Comparison of ENCODE assay signal across 14 cellular contexts in the genomic region with DNA sequence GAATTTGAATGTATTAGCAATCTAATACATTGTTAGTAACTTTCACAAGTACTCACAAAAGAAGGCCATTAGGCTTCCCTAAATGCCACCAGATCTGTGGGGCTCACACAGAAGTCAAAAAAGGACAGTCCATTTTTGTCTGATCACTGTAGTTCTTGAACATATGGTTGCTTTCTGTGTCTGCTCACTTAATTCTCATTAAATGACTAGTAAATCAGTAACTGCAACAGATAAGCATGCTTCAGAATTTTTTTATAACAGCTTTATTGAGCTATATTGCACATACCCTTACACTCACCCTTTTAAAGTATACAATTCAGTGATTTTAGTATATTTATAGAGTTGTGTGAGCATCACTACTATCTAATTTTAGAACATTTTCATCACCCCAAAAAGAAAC.
DNase-seq lines count a peak whose midpoint lies in the region; ATAC-seq, FAIRE-seq and TF ChIP-seq lines count a peak whose summit lies in the region.
"Had no signal": no experiment of that assay in that cellular context is flagged by ENCODE, and none has a peak within 500 bp of the region (broad histone marks: within the 10 kb centered on the region; RNA-seq: fewer than 3 reads in every experiment).

No MANE protein-coding gene starts in this region.

- POLR2A ChIA-PET in A549 (lab: Yijun Ruan, JAX), result interaction anchor here (0.9 kb wide), 1 partner anchor 193 kb away, joined by 3 read pairs; a partner anchor contains a TSS
- POLR2A ChIA-PET in activated CD4-positive, alpha-beta T cell treated with anti-CD3 and anti-CD28 coated beads for 36 hours (lab: Charles Lee), result no interaction called here

- H3K36me3 ChIP-seq in HUES64 (ENCODE audit: insufficient read depth, low read length) (no peaks in the 10 kb centered on the region), astrocyte (ENCODE audit: insufficient read depth, low read length) (no peaks in the 10 kb centered on the region)
- H3K36me3 ChIP-seq: upper lobe of left lung had no signal

- FAIRE-seq in A549 (lab: Jason Lieb, UNC), result no peak
- no peak for FAIRE-seq in astrocyte (lab: Jason Lieb, UNC)
- FAIRE-seq in GM12891 (lab: Jason Lieb, UNC), result no peak
- FAIRE-seq: A204.1 had no signal

- peaks cover 93% of the 10 kb centered on the region for H3K4me1 ChIP-seq in A549
- peaks cover 64% of the 10 kb centered on the region for H3K4me1 ChIP-seq in HUES64 (ENCODE audit: insufficient read depth, low read length)
- H3K4me1 ChIP-seq in astrocyte (ENCODE audit: insufficient read depth, low read length), result peaks cover 40% of the 10 kb centered on the region
- H3K4me1 ChIP-seq: upper lobe of left lung had no signal

- H3K4me1 Mint-ChIP-seq in astrocyte (ENCODE audit: low read depth, unreplicated experiment), result peaks cover 43% of the 10 kb centered on the region
- no peaks in the 10 kb centered on the region for H3K4me1 Mint-ChIP-seq in activated CD4-positive, alpha-beta T cell treated with anti-CD3 and anti-CD28 coated beads for 36 hours

- H3K27me3 ChIP-seq in HUES64 (ENCODE audit: insufficient read depth, low read length) (no peaks in the 10 kb centered on the region), astrocyte (ENCODE audit: insufficient read depth, low read length) (no peaks in the 10 kb centered on the region)
- H3K27me3 ChIP-seq: upper lobe of left lung had no signal

- TF ChIP-seq POLR2A in A549 (IDR thresholded peaks at IDR 0.05; ENCODE audit: low read length), result no peak
- TF ChIP-seq POLR2A in GM12891 (IDR thresholded peaks at IDR 0.05; ENCODE audit: low read depth, low read length), result no peak

- no peaks in the 10 kb centered on the region for H3K36me3 Mint-ChIP-seq in astrocyte (ENCODE audit: low read depth, unreplicated experiment)
- H3K36me3 Mint-ChIP-seq in activated CD4-positive, alpha-beta T cell treated with anti-CD3 and anti-CD28 coated beads for 36 hours (ENCODE audit: low read depth), result no peaks in the 10 kb centered on the region

- CTCF ChIA-PET in A549 (lab: Yijun Ruan, JAX), result interaction anchor here (0.9 to 3.4 kb wide), 4 partner anchors 9 to 117 kb away, joined by 3 to 10 read pairs (median 4); a partner anchor contains a TSS
- CTCF ChIA-PET in activated CD4-positive, alpha-beta T cell treated with anti-CD3 and anti-CD28 coated beads for 36 hours (lab: Charles Lee), result interaction anchor here (1.2 kb wide), 1 partner anchor 17 kb away, joined by 3 read pairs; no protein-coding TSS in a partner anchor

- TF ChIP-seq CTCF in A549 (IDR thresholded peaks at IDR 0.05) (no peak), astrocyte (IDR thresholded peaks at IDR 0.05; ENCODE audit: insufficient read depth, low read depth, low read length) (no peak)

- H3K79me2 ChIP-seq in astrocyte (ENCODE audit: insufficient read depth, low read length), result peaks cover 36% of the 10 kb centered on the region

- peak overlapping the region; percentile 64 for H3K9ac ChIP-seq in HUES64 (ENCODE audit: low read depth, low read length)
- peak overlapping the region; percentile 81 for H3K9ac ChIP-seq in astrocyte (ENCODE audit: low read length)

- H3K4me2 ChIP-seq in A549 (peak overlapping the region; percentile 85), astrocyte (ENCODE audit: low read length) (peak overlapping the region; percentile 78)

- H3K27ac ChIP-seq in A549, result peak overlapping the region; percentile 90 to 94
- H3K27ac ChIP-seq in HUES64 (ENCODE audit: low read depth, low read length), result peak overlapping the region; percentile 96
- H3K27ac ChIP-seq in astrocyte (ENCODE audit: low read depth, low read length), result peak overlapping the region; percentile 97
- H3K27ac ChIP-seq: upper lobe of left lung had no signal

- DNase-seq in A549 (ENCODE audit: low read depth in 1 of 2, low spot score in 1 of 2), result no peak
- no peak for DNase-seq in astrocyte (ENCODE audit: low read depth)
- no peak for DNase-seq in left colon
- no peak for DNase-seq in activated CD4-positive, alpha-beta T cell treated with anti-CD3 and anti-CD28 coated beads for 36 hours
- no peak for DNase-seq in GM12891 (ENCODE audit: insufficient read length, low spot score)
- no peak for DNase-seq in left lobe of liver (ENCODE audit: low spot score)
- DNase-seq: activated CD8-positive, alpha-beta memory T cell treated with anti-CD3 and anti-CD28 coated beads, Interleukin-2, amount 50 U/mL, for 4 hours; activated naive CD4-positive, alpha-beta T cell treated with anti-CD3 and anti-CD28 coated beads, Interleukin-2, amount 50 U/mL, for 16 hours; OCI-M1; stimulated activated CD4-positive, alpha-beta T cell treated with anti-CD3 and anti-CD28 coated beads, Interleukin-2, amount 100 ng/mL, for 24 hours; upper lobe of left lung had no signal

- peak overlapping the region; percentile 91 for H3K27ac Mint-ChIP-seq in astrocyte (ENCODE audit: unreplicated experiment)
- no peak overlapping the region for H3K27ac Mint-ChIP-seq in activated CD4-positive, alpha-beta T cell treated with anti-CD3 and anti-CD28 coated beads for 36 hours

- intact Hi-C loops in left colon (cut with DNase I, micrococcal nuclease), result no loop called here
- intact Hi-C loops in activated CD4-positive, alpha-beta T cell treated with anti-CD3 and anti-CD28 coated beads for 36 hours (cut with DNase I, micrococcal nuclease), result no loop called here

- H3K9me3 Mint-ChIP-seq in astrocyte (ENCODE audit: unreplicated experiment), result no peaks in the 10 kb centered on the region
- no peaks in the 10 kb centered on the region for H3K9me3 Mint-ChIP-seq in activated CD4-positive, alpha-beta T cell treated with anti-CD3 and anti-CD28 coated beads for 36 hours (ENCODE audit: low read depth)

- TF ChIP-seq EP300 in A549 (IDR thresholded peaks at IDR 0.05), result no peak

- no peaks in the 10 kb centered on the region for H3K27me3 Mint-ChIP-seq in astrocyte (ENCODE audit: low read depth, unreplicated experiment)
- no peaks in the 10 kb centered on the region for H3K27me3 Mint-ChIP-seq in activated CD4-positive, alpha-beta T cell treated with anti-CD3 and anti-CD28 coated beads for 36 hours

- H3K4me3 ChIP-seq in A549 (0 out of 3 replicates have a peak overlapping the region, but pooled peaks have one; percentile 2), HUES64 (ENCODE audit: low read length) (peak overlapping the region; percentile 7; the same call in 1 of the 2 replicates), astrocyte (ENCODE audit: insufficient read depth, low read depth, low read length) (peak overlapping the region; percentile 27)
- H3K4me3 ChIP-seq: upper lobe of left lung had no signal

- ATAC-seq in A549 (no peak), left colon (peak; percentile 46), left lobe of liver (no peak), HG03442 (IDR thresholded peaks at IDR 0.05; ENCODE audit: unreplicated experiment) (no peak)
- ATAC-seq in activated CD4-positive, alpha-beta T cell treated with anti-CD3 and anti-CD28 coated beads for 36 hours, result no peak

- no peak overlapping the region for H2AFZ ChIP-seq in astrocyte (ENCODE audit: low read depth, low read length)

- H4K20me1 ChIP-seq in astrocyte (ENCODE audit: insufficient read depth, low read length), result no peaks in the 10 kb centered on the region

- H3K9me3 ChIP-seq in A549 (no peaks in the 10 kb centered on the region), HUES64 (ENCODE audit: insufficient read depth, low read depth, low read length) (no peaks in the 10 kb centered on the region), astrocyte (ENCODE audit: insufficient read depth, low read depth, low read length) (no peaks in the 10 kb centered on the region)
- H3K9me3 ChIP-seq: upper lobe of left lung had no signal

- no peak overlapping the region for H3K4me3 Mint-ChIP-seq in astrocyte (ENCODE audit: unreplicated experiment)
- no peak overlapping the region for H3K4me3 Mint-ChIP-seq in activated CD4-positive, alpha-beta T cell treated with anti-CD3 and anti-CD28 coated beads for 36 hours

- TF ChIP-seq RAD21 in A549 (conservative IDR thresholded peaks at IDR 0.05 in 1 of 2, IDR thresholded peaks at IDR 0.05 in 1 of 2), result no peak

TF ChIP-seq in A549, 52 proteins besides CTCF, POLR2A, EP300 and RAD21 (continues in another document):
- TF ChIP-seq JUNB (IDR thresholded peaks at IDR 0.05) (no peak), NPAS2 (CRISPR knock-in tag; IDR thresholded peaks at IDR 0.05; ENCODE audit: borderline replicate concordance) (no peak), CHD2 (IDR thresholded peaks at IDR 0.05; ENCODE audit: low read length, partially characterized antibody) (no peak)

TF ChIP-seq in GM12891, 5 proteins besides CTCF, POLR2A, EP300 and RAD21:
- TF ChIP-seq POU2F2 (IDR thresholded peaks at IDR 0.05; ENCODE audit: low read depth, low read length), result no peak
- TF ChIP-seq TAF1 (IDR thresholded peaks at IDR 0.05; ENCODE audit: low read depth, low read length), result no peak
- no peak for TF ChIP-seq PAX5 (IDR thresholded peaks at IDR 0.05; ENCODE audit: insufficient read depth, low read length, severe bottlenecking)
- TF ChIP-seq POLR2AphosphoS5 (IDR thresholded peaks at IDR 0.05; ENCODE audit: low read depth, low read length), result no peak
- TF ChIP-seq SPI1 (IDR thresholded peaks at IDR 0.05; ENCODE audit: low read depth, low read length), result no peak
